ENCODE assay signal across 31 cellular contexts in genomic region chr6:30265594-30265993, GRCh38.
"Had no signal": no experiment of that assay in that cellular context is flagged by ENCODE, and none has a peak within 500 bp of the region (broad histone marks: within the 10 kb centered on the region; RNA-seq: fewer than 3 reads in every experiment).

No MANE protein-coding gene starts in this region.

- H3K4me3 Mint-ChIP-seq: activated B cell treated with CpG ODN at 0.5 μM for 24 hours; activated CD8-positive, alpha-beta T cell treated with anti-CD3 and anti-CD28 coated beads for 36 hours; activated naive CD8-positive, alpha-beta T cell; activated T-cell treated with anti-CD3 and anti-CD28 coated beads, Interleukin-2, amount 50 U/mL, for 4 hours; activated T-helper 17 cell treated with anti-CD3 and anti-CD28 coated beads, Interleukin-2, amount 50 U/mL, for 72 hours; T-helper 17 cell; T-helper 2 cell treated with Interferon-gamma antibody and Interleukin-4, amounts not matched to agents 5 μg/mL and 100 μg/mL, for 36 hours had no signal

- H3K27ac ChIP-seq: body of pancreas, epithelial cell of prostate, esophagus squamous epithelium, gastroesophageal sphincter, WERI-Rb-1 had no signal

- H3K27ac Mint-ChIP-seq: activated B cell treated with CpG ODN at 0.5 μM for 24 hours; activated CD8-positive, alpha-beta T cell treated with anti-CD3 and anti-CD28 coated beads for 36 hours; activated naive CD8-positive, alpha-beta T cell; activated T-helper 17 cell treated with anti-CD3 and anti-CD28 coated beads, Interleukin-2, amount 50 U/mL, for 72 hours; T-helper 17 cell; T-helper 2 cell treated with Interferon-gamma antibody and Interleukin-4, amounts not matched to agents 5 μg/mL and 100 μg/mL, for 36 hours had no signal

- H3K36me3 ChIP-seq: esophagus squamous epithelium, WERI-Rb-1 had no signal

- H3K27me3 Mint-ChIP-seq: activated B cell treated with CpG ODN at 0.5 μM for 24 hours; activated CD8-positive, alpha-beta T cell treated with anti-CD3 and anti-CD28 coated beads for 36 hours; activated naive CD8-positive, alpha-beta T cell; activated T-helper 17 cell treated with anti-CD3 and anti-CD28 coated beads, Interleukin-2, amount 50 U/mL, for 72 hours; T-helper 17 cell had no signal

- ATAC-seq: activated CD4-positive, CD25-positive, alpha-beta regulatory T cell treated with anti-CD3 and anti-CD28 coated beads, Interleukin-2, amount 50 U/mL, for 24 hours; activated CD8-positive, alpha-beta T cell treated with anti-CD3 and anti-CD28 coated beads for 36 hours; activated T-cell treated with anti-CD3 and anti-CD28 coated beads, Interleukin-2, amount 50 U/mL, for 4 hours; activated T-helper 17 cell treated with anti-CD3 and anti-CD28 coated beads, Interleukin-2, amount 50 U/mL, for 72 hours; body of pancreas; gastroesophageal sphincter; T-helper 17 cell had no signal

- H3K9me3 Mint-ChIP-seq: activated B cell treated with CpG ODN at 0.5 μM for 24 hours; activated CD8-positive, alpha-beta T cell treated with anti-CD3 and anti-CD28 coated beads for 36 hours; activated T-cell treated with anti-CD3 and anti-CD28 coated beads, Interleukin-2, amount 50 U/mL, for 4 hours; activated T-helper 17 cell treated with anti-CD3 and anti-CD28 coated beads, Interleukin-2, amount 50 U/mL, for 72 hours; T-helper 2 cell treated with Interferon-gamma antibody and Interleukin-4, amounts not matched to agents 5 μg/mL and 100 μg/mL, for 36 hours had no signal

- H3K4me3 ChIP-seq: body of pancreas, esophagus squamous epithelium, gastroesophageal sphincter had no signal

- DNase-seq: activated B cell treated with CpG ODN at 0.5 μM for 24 hours; activated CD4-positive, alpha-beta T cell treated with anti-CD3 and anti-CD28 coated beads for 48 hours; activated CD4-positive, alpha-beta T cell treated with anti-CD3 and anti-CD28 coated beads, Interleukin-2, amount 50 U/mL, for 1 hour; activated CD4-positive, alpha-beta T cell treated with anti-CD3 and anti-CD28 coated beads, Interleukin-2, amount 50 U/mL, for 48 hours; activated CD8-positive, alpha-beta memory T cell treated with anti-CD3 and anti-CD28 coated beads for 24 hours; activated CD8-positive, alpha-beta T cell treated with anti-CD3 and anti-CD28 coated beads for 36 hours; activated effector memory CD4-positive, alpha-beta T cell treated with Interleukin-2 at 50 U/mL for 16 hours; activated gamma-delta T cell treated with Interleukin-2 at 50 U/mL for 16 hours; activated naive CD4-positive, alpha-beta T cell treated with anti-CD3 and anti-CD28 coated beads, Interleukin-2, amount 50 U/mL, for 16 hours; activated naive CD4-positive, alpha-beta T cell treated with Interleukin-2 at 50 U/mL for 16 hours; activated T-cell treated with anti-CD3 and anti-CD28 coated beads, Interleukin-2, amount 50 U/mL, for 4 hours; body of pancreas; caudate nucleus; cortex of kidney; dermis blood vessel endothelial cell; effector CD8-positive, alpha-beta T cell; esophagus squamous epithelium; foreskin melanocyte; T-helper 1 cell; T-helper 17 cell; T1000; WERI-Rb-1 had no signal

- H3K4me1 Mint-ChIP-seq: activated T-helper 17 cell treated with anti-CD3 and anti-CD28 coated beads, Interleukin-2, amount 50 U/mL, for 72 hours had no signal

- H3K4me1 ChIP-seq: body of pancreas, esophagus squamous epithelium had no signal

- H3K9me3 ChIP-seq: body of pancreas, esophagus squamous epithelium, gastroesophageal sphincter had no signal

- H3K27me3 ChIP-seq: body of pancreas, gastroesophageal sphincter had no signal

- FAIRE-seq: colon, endometrium, endothelial cell of umbilical vein had no signal
